Comparison of ENCODE assay signal across 20 cellular contexts in the genomic region with DNA sequence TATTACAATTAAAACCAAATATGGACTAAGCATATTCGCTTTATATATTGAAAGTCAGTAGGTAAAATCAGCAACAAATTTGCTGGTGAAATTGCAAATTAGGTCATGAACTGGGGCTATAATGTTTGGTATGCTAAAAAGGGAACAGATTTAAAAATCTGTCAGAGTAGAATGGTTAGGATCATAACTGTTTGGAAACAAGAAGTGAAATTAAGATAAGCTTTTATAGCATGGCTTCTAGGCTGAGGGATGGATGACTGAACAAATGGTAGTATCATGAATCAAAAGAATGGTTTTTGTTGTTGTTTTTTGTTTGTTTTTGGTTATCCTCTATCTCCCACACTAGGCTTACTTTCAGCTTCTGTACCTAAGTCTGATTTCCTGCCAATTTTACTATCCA.
A peak's percentile ranks its signal among the peaks of the same experiment; 100 is the strongest.
DNase-seq lines count a peak whose midpoint lies in the region; ATAC-seq and TF ChIP-seq lines count a peak whose summit lies in the region.
"Had no signal": no experiment of that assay in that cellular context is flagged by ENCODE, and none has a peak within 500 bp of the region (broad histone marks: within the 10 kb centered on the region; RNA-seq: fewer than 3 reads in every experiment).

No MANE protein-coding gene starts in this region.

- DNase-seq in natural killer cell treated with Interleukin-12 subunit alpha and Interleukin-12 subunit beta and Interleukin-15 and Interleukin-18, amount 100 ng/mL, for 72 hours (ENCODE audit: low spot score), result no peak
- DNase-seq in natural killer cell, result no peak
- no peak for DNase-seq in NCI-H2196 treated with DMSO at 0.1 percent for 48 hours (lab: John Stamatoyannopoulos, UW; ENCODE audit: unreplicated experiment)
- no peak for DNase-seq in CD8-positive, alpha-beta T cell
- no peak for DNase-seq in cortex of kidney (lab: John Stamatoyannopoulos, UW)
- no peak for DNase-seq in naive thymus-derived CD4-positive, alpha-beta T cell
- DNase-seq: activated CD4-positive, alpha-beta T cell treated with anti-CD3 and anti-CD28 coated beads for 36 hours; activated CD8-positive, alpha-beta memory T cell treated with anti-CD3 and anti-CD28 coated beads, Interleukin-2, amount 50 U/mL, for 4 hours; activated gamma-delta T cell; DMS153; IMR-90; NCI-H1048; NCI-H2081 treated with DMSO at 0.1 percent for 48 hours; NCI-H524; stimulated activated naive CD8-positive, alpha-beta T cell treated with anti-CD3 and anti-CD28 coated beads, Interleukin-15, Interleukin-2, amounts not matched to agents 100 U/mL and 50 U/mL, for 24 hours; transverse colon had no signal

- H3K27ac ChIP-seq in OCI-LY3 (ENCODE audit: low read length), result peak overlapping the region; percentile 95
- H3K27ac ChIP-seq in CD8-positive, alpha-beta T cell (ENCODE audit: low read depth, low read length), result no peak overlapping the region
- H3K27ac ChIP-seq in naive thymus-derived CD4-positive, alpha-beta T cell (ENCODE audit: low read depth, low read length), result no peak overlapping the region
- H3K27ac ChIP-seq: C4-2B, transverse colon had no signal

- no peak overlapping the region for H2AFZ ChIP-seq in OCI-LY3 (ENCODE audit: low read depth, low read length)

- intact Hi-C loops in natural killer cell (cut with micrococcal nuclease), result no loop called here
- intact Hi-C loops in CD8-positive, alpha-beta T cell (cut with DNase I, micrococcal nuclease), result no loop called here
- intact Hi-C loops in naive thymus-derived CD4-positive, alpha-beta T cell (cut with micrococcal nuclease), result no loop called here

- TF ChIP-seq CTCF in natural killer cell (IDR thresholded peaks at IDR 0.05), result no peak
- no peak for TF ChIP-seq CTCF in OCI-LY3 (IDR thresholded peaks at IDR 0.05; ENCODE audit: low read depth, low read length)
- TF ChIP-seq CTCF in CD8-positive, alpha-beta T cell (IDR thresholded peaks at IDR 0.05), result no peak

- peak overlapping the region; percentile 86 for H3K9ac ChIP-seq in OCI-LY3 (ENCODE audit: low read length)

- H3K9me3 ChIP-seq in OCI-LY3 (ENCODE audit: insufficient read depth, low read length), result peaks cover 7% of the 10 kb centered on the region
- no peaks in the 10 kb centered on the region for H3K9me3 ChIP-seq in CD8-positive, alpha-beta T cell (ENCODE audit: low read length)
- no peaks in the 10 kb centered on the region for H3K9me3 ChIP-seq in naive thymus-derived CD4-positive, alpha-beta T cell (ENCODE audit: control insufficient read depth in 2 of 3, low read length in 3 of 3)
- H3K9me3 ChIP-seq: transverse colon had no signal

- POLR2A ChIA-PET in CD8-positive, alpha-beta T cell (lab: Charles Lee), result no interaction called here
- POLR2A ChIA-PET in naive thymus-derived CD4-positive, alpha-beta T cell (lab: Charles Lee), result no interaction called here

- peaks cover 20% of the 10 kb centered on the region for H3K36me3 ChIP-seq in OCI-LY3 (replicated peaks; ENCODE audit: low read depth, low read length)
- no peaks in the 10 kb centered on the region for H3K36me3 ChIP-seq in CD8-positive, alpha-beta T cell (ENCODE audit: insufficient read depth, low read length)
- H3K36me3 ChIP-seq in naive thymus-derived CD4-positive, alpha-beta T cell (ENCODE audit: control insufficient read depth in 2 of 3, insufficient read depth in 3 of 3, low read length in 3 of 3), result no peaks in the 10 kb centered on the region
- H3K36me3 ChIP-seq: transverse colon had no signal

- peaks cover 28 to 50% of the 10 kb centered on the region in 2 donors for H3K4me1 Mint-ChIP-seq in natural killer cell treated with Interleukin-12 subunit alpha and Interleukin-12 subunit beta and Interleukin-15 and Interleukin-18, amount 100 ng/mL, for 72 hours (ENCODE audit: low read depth in 2 of 2)
- peaks cover 42 to 45% of the 10 kb centered on the region in 2 donors for H3K4me1 Mint-ChIP-seq in natural killer cell
- H3K4me1 Mint-ChIP-seq in CD8-positive, alpha-beta T cell (ENCODE audit: low read depth), result no peaks in the 10 kb centered on the region
- no peaks in the 10 kb centered on the region for H3K4me1 Mint-ChIP-seq in naive thymus-derived CD4-positive, alpha-beta T cell
- H3K4me1 Mint-ChIP-seq: activated CD4-positive, alpha-beta T cell treated with anti-CD3 and anti-CD28 coated beads for 36 hours had no signal

- no peaks in the 10 kb centered on the region for H4K20me1 ChIP-seq in OCI-LY3 (ENCODE audit: insufficient read depth, low read length)

- peak overlapping the region; percentile 78 to 84 for H3K27ac Mint-ChIP-seq in natural killer cell treated with Interleukin-12 subunit alpha and Interleukin-12 subunit beta and Interleukin-15 and Interleukin-18, amount 100 ng/mL, for 72 hours
- no peak overlapping the region for H3K27ac Mint-ChIP-seq in natural killer cell
- no peak overlapping the region for H3K27ac Mint-ChIP-seq in CD8-positive, alpha-beta T cell
- no peak overlapping the region for H3K27ac Mint-ChIP-seq in naive thymus-derived CD4-positive, alpha-beta T cell
- H3K27ac Mint-ChIP-seq: activated CD4-positive, alpha-beta T cell treated with anti-CD3 and anti-CD28 coated beads for 36 hours had no signal

- no peaks in the 10 kb centered on the region for H3K27me3 Mint-ChIP-seq in natural killer cell treated with Interleukin-12 subunit alpha and Interleukin-12 subunit beta and Interleukin-15 and Interleukin-18, amount 100 ng/mL, for 72 hours
- no peaks in the 10 kb centered on the region for H3K27me3 Mint-ChIP-seq in natural killer cell (ENCODE audit: low read depth in 2 of 2)
- H3K27me3 Mint-ChIP-seq in CD8-positive, alpha-beta T cell (ENCODE audit: low read depth), result no peaks in the 10 kb centered on the region
- no peaks in the 10 kb centered on the region for H3K27me3 Mint-ChIP-seq in naive thymus-derived CD4-positive, alpha-beta T cell
- H3K27me3 Mint-ChIP-seq: activated CD4-positive, alpha-beta T cell treated with anti-CD3 and anti-CD28 coated beads for 36 hours had no signal

- peaks cover 22% of the 10 kb centered on the region for H3K36me3 Mint-ChIP-seq in natural killer cell treated with Interleukin-12 subunit alpha and Interleukin-12 subunit beta and Interleukin-15 and Interleukin-18, amount 100 ng/mL, for 72 hours
- H3K36me3 Mint-ChIP-seq in natural killer cell, result no peaks in the 10 kb centered on the region
- no peaks in the 10 kb centered on the region for H3K36me3 Mint-ChIP-seq in CD8-positive, alpha-beta T cell
- H3K36me3 Mint-ChIP-seq in naive thymus-derived CD4-positive, alpha-beta T cell, result no peaks in the 10 kb centered on the region

- H3K4me3 Mint-ChIP-seq in natural killer cell treated with Interleukin-12 subunit alpha and Interleukin-12 subunit beta and Interleukin-15 and Interleukin-18, amount 100 ng/mL, for 72 hours, result no peak overlapping the region
- no peak overlapping the region for H3K4me3 Mint-ChIP-seq in natural killer cell
- no peak overlapping the region for H3K4me3 Mint-ChIP-seq in CD8-positive, alpha-beta T cell
- no peak overlapping the region for H3K4me3 Mint-ChIP-seq in naive thymus-derived CD4-positive, alpha-beta T cell
- H3K4me3 Mint-ChIP-seq: activated CD4-positive, alpha-beta T cell treated with anti-CD3 and anti-CD28 coated beads for 36 hours had no signal

- peak overlapping the region; percentile 73 for H3K4me2 ChIP-seq in OCI-LY3 (ENCODE audit: low read length)

- CTCF ChIA-PET in CD8-positive, alpha-beta T cell (lab: Charles Lee), result no interaction called here
- CTCF ChIA-PET in naive thymus-derived CD4-positive, alpha-beta T cell (lab: Charles Lee), result no interaction called here

- peaks cover 11% of the 10 kb centered on the region for H3K9me3 Mint-ChIP-seq in natural killer cell treated with Interleukin-12 subunit alpha and Interleukin-12 subunit beta and Interleukin-15 and Interleukin-18, amount 100 ng/mL, for 72 hours
- H3K9me3 Mint-ChIP-seq in natural killer cell, result no peaks in the 10 kb centered on the region
- peaks cover 4% of the 10 kb centered on the region for H3K9me3 Mint-ChIP-seq in CD8-positive, alpha-beta T cell
- H3K9me3 Mint-ChIP-seq in naive thymus-derived CD4-positive, alpha-beta T cell, result peaks cover 0 to 11% (median 4%) of the 10 kb centered on the region in 11 donors

- ATAC-seq in natural killer cell treated with Interleukin-12 subunit alpha and Interleukin-12 subunit beta and Interleukin-15 and Interleukin-18, amount 100 ng/mL, for 72 hours, result no peak
- ATAC-seq in natural killer cell (no peak), HG03064 (IDR thresholded peaks at IDR 0.05; ENCODE audit: low read depth, unreplicated experiment) (peak; percentile 18)
- ATAC-seq in CD8-positive, alpha-beta T cell, result no peak
- ATAC-seq in naive thymus-derived CD4-positive, alpha-beta T cell, result no peak
- ATAC-seq: activated CD4-positive, alpha-beta T cell treated with anti-CD3 and anti-CD28 coated beads for 36 hours; Panc1; stimulated activated naive CD8-positive, alpha-beta T cell treated with anti-CD3 and anti-CD28 coated beads, Interleukin-15, Interleukin-2, amounts not matched to agents 100 U/mL and 50 U/mL, for 24 hours had no signal

- peaks cover 46% of the 10 kb centered on the region for H3K4me1 ChIP-seq in OCI-LY3 (ENCODE audit: low read length)
- no peaks in the 10 kb centered on the region for H3K4me1 ChIP-seq in CD8-positive, alpha-beta T cell (ENCODE audit: insufficient read depth, low read length)
- no peaks in the 10 kb centered on the region for H3K4me1 ChIP-seq in naive thymus-derived CD4-positive, alpha-beta T cell (ENCODE audit: control insufficient read depth in 2 of 2, insufficient read depth in 2 of 2, low read length in 2 of 2)
- H3K4me1 ChIP-seq: transverse colon had no signal

- H3K79me2 ChIP-seq in OCI-LY3 (ENCODE audit: low read length), result no peaks in the 10 kb centered on the region

- no peaks in the 10 kb centered on the region for H3K27me3 ChIP-seq in OCI-LY3 (ENCODE audit: low read depth, low read length)
- H3K27me3 ChIP-seq in CD8-positive, alpha-beta T cell (ENCODE audit: insufficient read depth, low read length), result no peaks in the 10 kb centered on the region
- no peaks in the 10 kb centered on the region for H3K27me3 ChIP-seq in naive thymus-derived CD4-positive, alpha-beta T cell (ENCODE audit: control insufficient read depth in 2 of 2, insufficient read depth in 2 of 2, low read length in 2 of 2)
- H3K27me3 ChIP-seq: transverse colon had no signal

- H3K4me3 ChIP-seq in OCI-LY3 (ENCODE audit: low read length), result peak overlapping the region; percentile 52
- no peak overlapping the region for H3K4me3 ChIP-seq in CD8-positive, alpha-beta T cell (ENCODE audit: low read depth, low read length)
- no peak overlapping the region for H3K4me3 ChIP-seq in naive thymus-derived CD4-positive, alpha-beta T cell (ENCODE audit: low read length)
- H3K4me3 ChIP-seq: transverse colon had no signal

Comparison
In these comparisons a context has a peak if more than half of its experiments do, and no peak if none do; other contexts are left out.
1. H3K27ac Mint-ChIP-seq: peak in natural killer cell treated with Interleukin-12 subunit alpha and Interleukin-12 subunit beta and Interleukin-15 and Interleukin-18, amount 100 ng/mL, for 72 hours (2 of 2); none in natural killer cell (0 of 2), CD8-positive, alpha-beta T cell (single experiment) and naive thymus-derived CD4-positive, alpha-beta T cell (0 of 9).